8 cellular contexts compared by ENCODE assay signal in the genomic region with DNA sequence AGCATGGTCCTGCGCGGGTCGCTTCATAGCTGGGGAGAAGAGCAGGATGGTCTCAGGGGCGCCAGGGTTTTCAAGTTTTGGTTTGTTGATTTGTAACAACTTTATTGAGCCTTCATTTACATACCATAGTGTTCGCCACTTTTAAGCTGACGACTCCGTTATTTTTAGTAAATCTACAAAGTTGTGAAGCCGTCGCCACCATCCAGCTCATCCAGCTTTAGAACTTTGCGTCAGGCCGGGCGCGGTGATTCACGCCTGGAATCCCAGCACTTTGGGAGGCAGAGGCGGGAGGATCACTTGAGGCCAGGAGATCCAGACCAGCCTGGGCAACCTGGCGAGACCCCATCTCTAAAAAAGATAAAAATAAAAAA. TPM values are rescaled to one million over a fixed set of nuclear protein-coding genes. Genes with fewer than 3 reads are reported as not detected.
DNase-seq lines count a peak whose midpoint lies in the region; ATAC-seq and TF ChIP-seq lines count a peak whose summit lies in the region.

No MANE protein-coding gene starts in this region.

- peak; percentile 64 for DNase-seq in M059J (ENCODE audit: low read depth)
- DNase-seq in cardiac fibroblast (ENCODE audit: low read depth in 2 of 2), result peak; percentile 55 to 75
- DNase-seq in type B pancreatic cell (ENCODE audit: extremely low spot score, unreplicated experiment), result no peak
- no peak for DNase-seq in activated CD4-positive, alpha-beta T cell treated with anti-CD3 and anti-CD28 coated beads for 1 hour

- peaks cover 7% of the 10 kb centered on the region for H3K36me3 ChIP-seq in mesodermal cell (ENCODE audit: control insufficient read depth, insufficient read depth, low read length)

- H3K4me1 Mint-ChIP-seq in type B pancreatic cell (ENCODE audit: unreplicated experiment), result peaks cover 14% of the 10 kb centered on the region

- 53 to 82% methylated on average over 11 to 12 of the region's 16 CpGs for WGBS in mesodermal cell (ENCODE audit: insufficient coverage in 2 of 2), 2 experiments

- ATAC-seq in GM21825 (IDR thresholded peaks at IDR 0.05; ENCODE audit: unreplicated experiment) (no peak), HG03139 (IDR thresholded peaks at IDR 0.05; ENCODE audit: unreplicated experiment) (no peak)

- no peaks in the 10 kb centered on the region for H3K4me1 ChIP-seq in mesodermal cell (ENCODE audit: control insufficient read depth, insufficient read depth, low read length, poor library complexity, severe bottlenecking)

- H3K36me3 Mint-ChIP-seq in type B pancreatic cell, result peaks cover 8% of the 10 kb centered on the region

- H3K27ac ChIP-seq in C4-2B (peak overlapping the region; percentile 72), mesodermal cell (ENCODE audit: low read depth, low read length, severe bottlenecking) (peak overlapping the region; percentile 59)

- no peaks in the 10 kb centered on the region for H3K9me3 Mint-ChIP-seq in type B pancreatic cell

- TF ChIP-seq CTCF in C4-2B (conservative IDR thresholded peaks at IDR 0.05) (no peak), cardiac fibroblast (IDR thresholded peaks at IDR 0.05; ENCODE audit: low read depth, low read length) (no peak), type B pancreatic cell (conservative IDR thresholded peaks at IDR 0.05) (no peak)

- peak overlapping the region; percentile 93 for H3K27ac Mint-ChIP-seq in type B pancreatic cell

- no peaks in the 10 kb centered on the region for H3K9me3 ChIP-seq in mesodermal cell (ENCODE audit: control insufficient read depth, low read length)

- H3K27me3 Mint-ChIP-seq in type B pancreatic cell, result no peaks in the 10 kb centered on the region

- H3K4me3 ChIP-seq in cardiac fibroblast (replicated peaks in 1 of 2; ENCODE audit: low read depth in 2 of 2, low read length in 2 of 2) (peak overlapping the region; percentile 82 to 91), mesodermal cell (ENCODE audit: extremely low read depth, insufficient read depth, low read length, poor library complexity, severe bottlenecking) (peak overlapping the region; percentile 70)

- H3K4me3 Mint-ChIP-seq in type B pancreatic cell, result peak overlapping the region; percentile 98

RNA-seq across cellular contexts. Expression of a gene that starts 0.4 kb away (rescaled TPM):
- 3.7 and 4.1 TPM in 2 replicates for total RNA-seq in M059J (2014; rRNA removed; shearing (Covaris generic))
- 3.9 TPM for polyA plus RNA-seq in mesodermal cell (2013, experiment 1 of 2)
- polyA plus RNA-seq in mesodermal cell (2013, experiment 2 of 2), result 6.0 TPM
- total RNA-seq in type B pancreatic cell (ENCODE audit: low replicate concordance), result 4.3 and 8.5 TPM in 2 replicates

RNA-seq across cellular contexts. Expression of a gene that starts 0.6 kb away (rescaled TPM):
- not detected in 2 replicates for total RNA-seq in M059J (2014; rRNA removed; shearing (Covaris generic))
- polyA plus RNA-seq in mesodermal cell (2013, experiment 1 of 2), result not detected
- polyA plus RNA-seq in mesodermal cell (2013, experiment 2 of 2), result not detected
- total RNA-seq in type B pancreatic cell (ENCODE audit: low replicate concordance), result not detected in 2 replicates

RNA-seq across cellular contexts. Expression of a gene that starts 24.8 kb away (rescaled TPM):
- total RNA-seq in M059J (2014; rRNA removed; shearing (Covaris generic)), result 4.1 and 6.3 TPM in 2 replicates
- polyA plus RNA-seq in mesodermal cell (2013, experiment 1 of 2), result 30.7 TPM
- polyA plus RNA-seq in mesodermal cell (2013, experiment 2 of 2), result 28.9 TPM
- 46.6 and 48.7 TPM in 2 replicates for total RNA-seq in type B pancreatic cell (ENCODE audit: low replicate concordance)

RNA-seq across cellular contexts. Expression of a gene that starts 45.6 kb away (rescaled TPM):
- 4.5 and 7.5 TPM in 2 replicates for total RNA-seq in M059J (2014; rRNA removed; shearing (Covaris generic))
- polyA plus RNA-seq in mesodermal cell (2013, experiment 1 of 2), result 47.7 TPM
- polyA plus RNA-seq in mesodermal cell (2013, experiment 2 of 2), result 36.3 TPM
- 61.0 and 70.8 TPM in 2 replicates for total RNA-seq in type B pancreatic cell (ENCODE audit: low replicate concordance)

Comparison
In these comparisons a context has a peak if more than half of its experiments do, and no peak if none do; other contexts are left out.
1. DNase-seq: peak in M059J (single experiment) and cardiac fibroblast (2 of 2); none in type B pancreatic cell (single experiment) and activated CD4-positive, alpha-beta T cell treated with anti-CD3 and anti-CD28 coated beads for 1 hour (single experiment).